8 cellular contexts compared by ENCODE assay signal in genomic region chr9:133991211-133991921, GRCh38. TPM values are rescaled to one million over a fixed set of nuclear protein-coding genes. Genes with fewer than 3 reads are reported as not detected.
A peak's percentile ranks its signal among the peaks of the same experiment; 100 is the strongest.
DNase-seq lines count a peak whose midpoint lies in the region; ATAC-seq, FAIRE-seq and TF ChIP-seq lines count a peak whose summit lies in the region.

No MANE protein-coding gene starts in this region.

- TF ChIP-seq CTCF in BJ (IDR thresholded peaks at IDR 0.05; ENCODE audit: insufficient read depth, low read depth, low read length), result no peak
- no peak for TF ChIP-seq CTCF in GM20000 (IDR thresholded peaks at IDR 0.05; ENCODE audit: extremely low read depth, missing control alignments)
- TF ChIP-seq CTCF in OCI-LY1 (IDR thresholded peaks at IDR 0.05; ENCODE audit: low read length), result no peak
- no peak for TF ChIP-seq CTCF in endodermal cell (conservative IDR thresholded peaks at IDR 0.05)
- TF ChIP-seq CTCF in natural killer cell (IDR thresholded peaks at IDR 0.05), result no peak
- no peak for TF ChIP-seq CTCF in D721Med (IDR thresholded peaks at IDR 0.05; ENCODE audit: insufficient read depth, missing control alignments)

- H3K27ac Mint-ChIP-seq in endodermal cell (no peak overlapping the region), natural killer cell (no peak overlapping the region)

- H3K9ac ChIP-seq in OCI-LY1 (ENCODE audit: low read length), result no peak overlapping the region
- peak overlapping the region; percentile 47 for H3K9ac ChIP-seq in endodermal cell (ENCODE audit: extremely low read depth, low read length, poor library complexity, severe bottlenecking)

- H3K27me3 ChIP-seq in BJ (ENCODE audit: control insufficient read depth, insufficient read depth, low read length), result no peaks in the 10 kb centered on the region
- H3K27me3 ChIP-seq in OCI-LY1 (ENCODE audit: insufficient read depth, low read length), result no peaks in the 10 kb centered on the region
- H3K27me3 ChIP-seq in endodermal cell (ENCODE audit: control insufficient read depth, insufficient read depth, low read length, poor library complexity, severe bottlenecking), result no peaks in the 10 kb centered on the region

- FAIRE-seq in D721Med (lab: Jason Lieb, UNC), result no peak

- no peaks in the 10 kb centered on the region for H3K27me3 Mint-ChIP-seq in endodermal cell (ENCODE audit: insufficient read depth)
- peaks cover 0 to 11% of the 10 kb centered on the region in 2 donors for H3K27me3 Mint-ChIP-seq in natural killer cell (ENCODE audit: low read depth in 2 of 2)

- intact Hi-C loops in natural killer cell (cut with micrococcal nuclease), result no loop called here

- no peaks in the 10 kb centered on the region for H4K20me1 ChIP-seq in OCI-LY1 (ENCODE audit: insufficient read depth, low read length)

- CTCF ChIA-PET in BJ (lab: Yijun Ruan, JAX), result interaction anchor here (1.0 to 2.5 kb wide), 3 partner anchors 198 to 209 kb away, joined by 3 to 12 read pairs (median 3); no protein-coding TSS in a partner anchor

- WGBS in endodermal cell (ENCODE audit: insufficient coverage in 1 of 2, insufficient read length in 1 of 2), 2 experiments, result 0 to 4% methylated on average over 13 to 82 of the region's 82 CpGs

- H3K4me1 ChIP-seq in OCI-LY1 (ENCODE audit: insufficient read depth, low read length, severe bottlenecking), result peaks cover 6% of the 10 kb centered on the region
- peaks cover 10% of the 10 kb centered on the region for H3K4me1 ChIP-seq in endodermal cell (ENCODE audit: control insufficient read depth, insufficient read depth, low read length)

- POLR2A ChIA-PET in BJ (lab: Charles Lee), result no interaction called here

- peak overlapping the region; percentile 75 for H3K4me3 Mint-ChIP-seq in endodermal cell
- H3K4me3 Mint-ChIP-seq in natural killer cell, result peak overlapping the region; percentile 62

- no peaks in the 10 kb centered on the region for H3K79me2 ChIP-seq in OCI-LY1 (ENCODE audit: insufficient read depth, low read length)

- H3K4me1 Mint-ChIP-seq in endodermal cell (peaks cover 13% of the 10 kb centered on the region), natural killer cell (peaks cover 0 to 7% of the 10 kb centered on the region in 2 donors)

- H3K36me3 Mint-ChIP-seq in endodermal cell (ENCODE audit: low read depth), result no peaks in the 10 kb centered on the region
- no peaks in the 10 kb centered on the region for H3K36me3 Mint-ChIP-seq in natural killer cell

- no peak for ATAC-seq in natural killer cell

- H3K4me2 ChIP-seq in OCI-LY1 (ENCODE audit: low read length), result no peak overlapping the region; the same call in 1 of the 2 replicates

- no peaks in the 10 kb centered on the region for H3K9me3 Mint-ChIP-seq in endodermal cell
- no peaks in the 10 kb centered on the region for H3K9me3 Mint-ChIP-seq in natural killer cell

- H3K4me3 ChIP-seq in BJ (ENCODE audit: low read depth, low read length), result peak overlapping the region; percentile 85
- H3K4me3 ChIP-seq in OCI-LY1 (ENCODE audit: low read depth, low read length, poor library complexity, severe bottlenecking), result peak overlapping the region; percentile 62
- H3K4me3 ChIP-seq in endodermal cell (ENCODE audit: low read length), result peak overlapping the region; percentile 85

- H3F3A ChIP-seq in OCI-LY1 (ENCODE audit: insufficient read depth, low read length), result no peaks in the 10 kb centered on the region

- no peak overlapping the region for H3K27ac ChIP-seq in OCI-LY1 (ENCODE audit: low read depth, low read length, poor library complexity, severe bottlenecking)
- peak overlapping the region; percentile 86 for H3K27ac ChIP-seq in endodermal cell (ENCODE audit: low read depth, low read length)

- H3K36me3 ChIP-seq in BJ (ENCODE audit: control insufficient read depth, insufficient read depth, low read length) (no peaks in the 10 kb centered on the region), OCI-LY1 (ENCODE audit: insufficient read depth, low read length) (no peaks in the 10 kb centered on the region), endodermal cell (ENCODE audit: control insufficient read depth, insufficient read depth, low read length) (no peaks in the 10 kb centered on the region)

- no peak overlapping the region for H2AFZ ChIP-seq in OCI-LY1 (ENCODE audit: low read length)

- no peaks in the 10 kb centered on the region for H3K9me3 ChIP-seq in OCI-LY1 (ENCODE audit: low read length)
- H3K9me3 ChIP-seq in endodermal cell (ENCODE audit: control insufficient read depth, low read length), result no peaks in the 10 kb centered on the region

- no peaks in the 10 kb centered on the region for H3K9me2 ChIP-seq in OCI-LY1 (ENCODE audit: low read depth, low read length)

- DNase-seq in BJ (ENCODE audit: low read depth) (no peak), GM20000 (ENCODE audit: low spot score) (peak; percentile 65), endodermal cell (peak; percentile 69), natural killer cell (no peak), D721Med (ENCODE audit: insufficient read length, low spot score) (no peak), SK-N-DZ (ENCODE audit: low spot score) (no peak), KG1 (lab: John Stamatoyannopoulos, UW) (no peak)

RNA-seq across cellular contexts. Expression of gene VAV2, which starts 0.8 kb away (rescaled TPM):
- polyA plus RNA-seq in BJ (2011; rRNA removed), result 9.0 and 9.9 TPM in 2 replicates
- polyA minus RNA-seq in BJ (2011; rRNA and poly(A)+ RNA removed), result 13.4 and 16.0 TPM in 2 replicates
- 10 to 100 TPM; 29.8 to 35.9 TPM for total RNA-seq in endodermal cell
- 35.5 TPM for polyA plus RNA-seq in endodermal cell (2013, experiment 1 of 2)
- 31.9 TPM for polyA plus RNA-seq in endodermal cell (2013, experiment 2 of 2)
- total RNA-seq in natural killer cell, result 1 to 10 TPM; 3.9 to 5.1 (median 4.8) TPM
- polyA plus RNA-seq in SK-N-DZ (2014; cell fraction: cytosol; rRNA removed), result 17.8 and 20.2 TPM in 2 replicates
- 36.3 and 41.4 TPM in 2 replicates for polyA plus RNA-seq in SK-N-DZ (2014; cell fraction: nucleus; rRNA removed)

RNA-seq across cellular contexts. Expression of gene BRD3OS, which starts 33.9 kb away (rescaled TPM):
- 16.4 and 23.5 TPM in 2 replicates for polyA plus RNA-seq in BJ (2011; rRNA removed)
- 12.2 and 15.2 TPM in 2 replicates for polyA minus RNA-seq in BJ (2011; rRNA and poly(A)+ RNA removed)
- total RNA-seq in endodermal cell (10 to 100 TPM; 19.0 to 26.5 TPM), natural killer cell (1 to 10 TPM; 5.5 to 6.8 (median 6.5) TPM)
- polyA plus RNA-seq in endodermal cell (2013, experiment 1 of 2), result 24.2 TPM
- polyA plus RNA-seq in endodermal cell (2013, experiment 2 of 2), result 19.7 TPM
- 14.3 and 16.5 TPM in 2 replicates for polyA plus RNA-seq in SK-N-DZ (2014; cell fraction: cytosol; rRNA removed)
- polyA plus RNA-seq in SK-N-DZ (2014; cell fraction: nucleus; rRNA removed), result 8.1 and 14.4 TPM in 2 replicates

Comparison
In these comparisons a context has a peak if more than half of its experiments do, and no peak if none do; other contexts are left out.
1. DNase-seq: peak in GM20000 (single experiment) and endodermal cell (single experiment); none in BJ (single experiment), natural killer cell (single experiment), D721Med (single experiment), SK-N-DZ (single experiment) and KG1 (single experiment).
2. RNA of gene VAV2, which starts 0.8 kb away (total RNA-seq): 29.8 to 35.9 TPM in endodermal cell; 3.9 to 5.1 TPM in natural killer cell; every median in the first group is over 4 times any median in the second.
3. Peak in every context shown above with its lines, with median percentiles within 50 percentile points of each other: H3K4me3 ChIP-seq.